Comparison of ENCODE assay signal across 23 cellular contexts in the genomic region with DNA sequence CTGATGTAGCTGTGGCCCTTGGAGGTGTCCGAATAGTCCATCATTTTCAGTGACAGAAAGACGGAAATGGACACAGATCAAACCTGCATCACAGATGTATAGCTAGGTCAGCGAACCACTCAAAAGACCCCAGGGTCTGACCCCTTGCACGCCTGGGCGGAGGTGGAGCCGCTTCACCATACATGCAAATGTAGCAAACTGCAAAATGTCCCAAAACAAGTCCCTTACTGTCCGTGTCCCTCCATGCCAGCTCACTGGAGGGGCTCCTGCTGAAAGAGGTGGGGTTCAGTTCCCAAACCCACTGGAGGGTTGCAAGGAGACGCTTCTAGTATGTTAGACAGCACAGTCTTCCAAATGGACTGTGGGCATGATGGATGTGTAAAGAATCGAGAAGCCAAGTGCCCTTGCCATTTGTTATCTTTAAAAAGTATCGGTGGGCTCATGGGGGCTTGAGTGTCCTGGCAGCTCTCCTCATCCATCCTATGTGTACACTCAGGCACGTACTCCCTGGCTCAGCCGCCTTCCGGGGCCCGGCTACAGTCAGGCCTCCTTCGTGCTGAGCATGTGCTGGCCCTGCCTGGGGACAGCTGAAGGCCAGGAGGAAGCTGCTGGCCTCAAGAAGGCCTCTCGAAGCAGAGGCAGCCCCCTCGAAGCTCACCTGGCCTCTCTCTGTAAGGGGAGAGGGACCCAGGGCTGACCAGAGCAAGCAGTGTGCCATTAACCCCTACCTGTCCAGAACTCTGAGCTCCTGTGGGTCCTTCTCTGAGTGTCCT.
"Had no signal": no experiment of that assay in that cellular context is flagged by ENCODE, and none has a peak within 500 bp of the region (broad histone marks: within the 10 kb centered on the region; RNA-seq: fewer than 3 reads in every experiment).

No MANE protein-coding gene starts in this region.

- H3K4me1 Mint-ChIP-seq: activated CD8-positive, alpha-beta memory T cell treated with anti-CD3 and anti-CD28 coated beads, Interleukin-2, amount 10 ng/mL, durations not matched to agents 7 days and 5 days; naive thymus-derived CD4-positive, alpha-beta T cell had no signal

- H3K4me3 Mint-ChIP-seq: activated CD8-positive, alpha-beta memory T cell treated with anti-CD3 and anti-CD28 coated beads, Interleukin-2, amount 10 ng/mL, durations not matched to agents 7 days and 5 days; activated CD8-positive, alpha-beta T cell treated with anti-CD3 and anti-CD28 coated beads, Interleukin-2, amount 10 ng/mL, durations not matched to agents 7 days and 5 days; activated T-cell treated with anti-CD3 and anti-CD28 coated beads, Interleukin-2, amount 50 U/mL, for 72 hours; naive thymus-derived CD4-positive, alpha-beta T cell; T-helper 17 cell; WTC11 had no signal

- H3K36me3 Mint-ChIP-seq: activated CD8-positive, alpha-beta memory T cell treated with anti-CD3 and anti-CD28 coated beads, Interleukin-2, amount 10 ng/mL, durations not matched to agents 7 days and 5 days; activated naive CD4-positive, alpha-beta T cell treated with anti-CD3 and anti-CD28 coated beads, Interleukin-2, amount 50 U/mL, for 72 hours; WTC11 had no signal

- H3K27me3 Mint-ChIP-seq: activated CD8-positive, alpha-beta memory T cell treated with anti-CD3 and anti-CD28 coated beads, Interleukin-2, amount 10 ng/mL, durations not matched to agents 7 days and 5 days; naive thymus-derived CD4-positive, alpha-beta T cell; T-helper 17 cell had no signal

- H3K4me3 ChIP-seq: breast epithelium, transverse colon had no signal

- FAIRE-seq: colon, frontal cortex, islet of Langerhans had no signal

- H3K9me3 Mint-ChIP-seq: activated naive CD4-positive, alpha-beta T cell treated with anti-CD3 and anti-CD28 coated beads, Interleukin-2, amount 50 U/mL, for 72 hours; activated T-cell treated with anti-CD3 and anti-CD28 coated beads, Interleukin-2, amount 50 U/mL, for 72 hours; naive thymus-derived CD4-positive, alpha-beta T cell; WTC11 had no signal

- H3K36me3 ChIP-seq: breast epithelium, neutrophil, transverse colon had no signal

- DNase-seq: activated CD4-positive, alpha-beta T cell treated with anti-CD3 and anti-CD28 coated beads for 1 hour; activated CD4-positive, alpha-beta T cell treated with anti-CD3 and anti-CD28 coated beads, Interleukin-2, amount 50 U/mL, for 1 hour; activated CD8-positive, alpha-beta memory T cell treated with anti-CD3 and anti-CD28 coated beads, Interleukin-2, amount 10 ng/mL, durations not matched to agents 7 days and 5 days; activated CD8-positive, alpha-beta T cell treated with anti-CD3 and anti-CD28 coated beads, Interleukin-2, amount 10 ng/mL, durations not matched to agents 7 days and 5 days; activated naive CD4-positive, alpha-beta T cell; activated T-cell treated with anti-CD3 and anti-CD28 coated beads, Interleukin-2, amount 50 U/mL, for 72 hours; dermis blood vessel endothelial cell; effector CD4-positive, alpha-beta T cell; midbrain; naive thymus-derived CD4-positive, alpha-beta T cell; stimulated activated CD4-positive, alpha-beta T cell treated with anti-CD3 and anti-CD28 coated beads, Interleukin-15, amount 100 ng/mL, for 24 hours; stimulated activated CD4-positive, alpha-beta T cell treated with anti-CD3 and anti-CD28 coated beads, Interleukin-2, amount 100 ng/mL, for 24 hours; stimulated activated naive CD4-positive, alpha-beta T cell treated with Interleukin-2 at 50 U/mL for 16 hours; T-helper 17 cell; transverse colon had no signal

- H3K27me3 ChIP-seq: breast epithelium, neutrophil, transverse colon had no signal

- ATAC-seq: activated CD8-positive, alpha-beta memory T cell treated with anti-CD3 and anti-CD28 coated beads, Interleukin-2, amount 10 ng/mL, durations not matched to agents 7 days and 5 days; activated CD8-positive, alpha-beta T cell treated with anti-CD3 and anti-CD28 coated beads, Interleukin-2, amount 10 ng/mL, durations not matched to agents 7 days and 5 days; activated naive CD4-positive, alpha-beta T cell treated with anti-CD3 and anti-CD28 coated beads, Interleukin-2, amount 50 U/mL, for 72 hours; activated T-cell treated with anti-CD3 and anti-CD28 coated beads, Interleukin-2, amount 50 U/mL, for 72 hours; naive thymus-derived CD4-positive, alpha-beta T cell; T-helper 17 cell had no signal

- H3K9me3 ChIP-seq: breast epithelium, neutrophil, transverse colon had no signal

- H3K4me1 ChIP-seq: breast epithelium, transverse colon had no signal

- H3K27ac ChIP-seq: breast epithelium, neutrophil, transverse colon had no signal

- H3K27ac Mint-ChIP-seq: activated CD8-positive, alpha-beta memory T cell treated with anti-CD3 and anti-CD28 coated beads, Interleukin-2, amount 10 ng/mL, durations not matched to agents 7 days and 5 days; activated CD8-positive, alpha-beta T cell treated with anti-CD3 and anti-CD28 coated beads, Interleukin-2, amount 10 ng/mL, durations not matched to agents 7 days and 5 days; activated T-cell treated with anti-CD3 and anti-CD28 coated beads, Interleukin-2, amount 50 U/mL, for 72 hours; naive thymus-derived CD4-positive, alpha-beta T cell; progenitor cell of endocrine pancreas; T-helper 17 cell; WTC11 had no signal
